Comparison of ENCODE assay signal across 10 cellular contexts in the genomic region with DNA sequence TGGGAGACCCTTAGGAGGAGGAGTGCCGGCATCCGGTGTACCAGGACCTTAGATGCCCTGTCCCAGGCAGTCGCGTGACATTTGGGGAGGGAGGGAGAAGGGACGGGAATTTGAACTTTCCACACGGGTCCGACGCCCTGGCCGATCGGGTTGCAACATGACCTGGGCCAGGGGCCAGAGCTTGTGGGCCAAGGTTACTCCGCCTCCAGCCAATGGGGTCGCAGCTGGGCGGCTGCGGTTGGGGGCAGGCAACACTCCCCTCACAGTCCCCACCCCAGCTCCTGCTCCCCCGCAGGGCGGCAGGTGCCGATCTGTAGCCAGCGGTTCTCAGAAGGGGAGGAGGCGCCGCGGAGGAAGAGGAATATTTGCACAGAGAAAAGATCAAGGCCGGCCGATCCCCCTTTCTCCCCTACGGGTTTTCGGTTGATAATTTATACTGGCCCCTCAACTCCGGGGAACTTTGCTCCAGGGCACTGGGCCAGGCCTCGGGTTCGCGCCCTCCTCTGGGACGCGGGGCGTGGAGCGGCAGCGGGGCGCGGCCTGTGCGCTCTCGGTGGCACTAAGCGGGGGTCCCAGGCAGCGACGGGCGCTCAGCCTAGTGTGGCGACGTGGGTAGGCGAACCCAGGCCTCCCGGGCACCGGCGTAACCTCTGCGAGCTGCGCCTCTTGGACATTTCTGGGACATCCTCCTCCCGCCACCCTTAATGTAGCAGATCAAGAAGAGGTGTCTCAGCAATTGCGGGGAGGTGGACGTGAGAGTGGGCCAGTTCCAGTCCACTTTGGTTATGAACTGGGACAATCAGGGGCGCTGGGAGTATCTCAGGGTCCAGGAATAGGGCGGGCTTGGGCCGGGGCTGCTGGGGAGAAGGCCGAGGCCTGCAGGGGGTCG. TPM values are rescaled to one million over a fixed set of nuclear protein-coding genes. Genes with fewer than 3 reads are reported as not detected.
DNase-seq lines count a peak whose midpoint lies in the region; ATAC-seq and TF ChIP-seq lines count a peak whose summit lies in the region.
"Had no signal": no experiment of that assay in that cellular context is flagged by ENCODE, and none has a peak within 500 bp of the region (broad histone marks: within the 10 kb centered on the region; RNA-seq: fewer than 3 reads in every experiment).

No MANE protein-coding gene starts in this region.

- no peak overlapping the region for H3K27ac Mint-ChIP-seq in effector memory CD8-positive, alpha-beta T cell

- peaks cover 49 to 97% of the 10 kb centered on the region in 2 donors for H3K27me3 Mint-ChIP-seq in effector memory CD8-positive, alpha-beta T cell

- H3K4me1 ChIP-seq in mucosa of descending colon (ENCODE audit: low read depth): peaks cover 14% of the 10 kb centered on the region

- H3K4me1 Mint-ChIP-seq in effector memory CD8-positive, alpha-beta T cell (ENCODE audit: low read depth in 2 of 2): peaks cover 6 to 8% of the 10 kb centered on the region in 2 donors

- DNase-seq in AG10803 (ENCODE audit: low read depth): peak; percentile 21
- DNase-seq in HuH-7.5 (ENCODE audit: low spot score): peak; percentile 83
- DNase-seq in effector memory CD8-positive, alpha-beta T cell: no peak
- DNase-seq in mucosa of descending colon: peak; percentile 33 to 67 (median 61)
- DNase-seq in NCI-H524 (lab: John Stamatoyannopoulos, UW): no peak
- DNase-seq in stimulated activated naive CD4-positive, alpha-beta T cell treated with Interleukin-2 at 50 U/mL for 16 hours (lab: John Stamatoyannopoulos, UW): no peak
- no peak for DNase-seq in stimulated activated CD4-positive, alpha-beta T cell treated with anti-CD3 and anti-CD28 coated beads, Interleukin-4, amount 100 ng/mL, for 4 hours
- DNase-seq: activated CD4-positive, alpha-beta T cell treated with anti-CD3 and anti-CD28 coated beads, Interleukin-2, amount 50 U/mL, for 1 hour had no signal

- no peak for ATAC-seq in effector memory CD8-positive, alpha-beta T cell (replicated peaks)
- ATAC-seq in mucosa of descending colon (peak; percentile 39), HG02884 (IDR thresholded peaks at IDR 0.05; ENCODE audit: unreplicated experiment) (no peak)

- peak overlapping the region; percentile 62 to 63 for H3K4me3 Mint-ChIP-seq in effector memory CD8-positive, alpha-beta T cell

- intact Hi-C loops in mucosa of descending colon (cut with DNase I, micrococcal nuclease): no loop called here

- no peaks in the 10 kb centered on the region for H3K9me3 ChIP-seq in mucosa of descending colon
- H3K9me3 ChIP-seq: tibial artery had no signal

- no peaks in the 10 kb centered on the region for H3K9me3 Mint-ChIP-seq in effector memory CD8-positive, alpha-beta T cell

- no peaks in the 10 kb centered on the region for H3K36me3 ChIP-seq in mucosa of descending colon (ENCODE audit: low read depth)
- H3K36me3 ChIP-seq: tibial artery had no signal

- peaks cover 4% of the 10 kb centered on the region for H3K36me3 Mint-ChIP-seq in effector memory CD8-positive, alpha-beta T cell (ENCODE audit: insufficient read depth)

- TF ChIP-seq CTCF in AG10803 (conservative IDR thresholded peaks at IDR 0.05; ENCODE audit: low read length): no peak
- TF ChIP-seq CTCF in mucosa of descending colon (IDR thresholded peaks at IDR 0.05): no peak

- H3K4me3 ChIP-seq in AG10803 (ENCODE audit: low read length): no peak overlapping the region
- H3K4me3 ChIP-seq in mucosa of descending colon: no peak overlapping the region

RNA-seq across cellular contexts. Expression of a gene that starts 1.2 kb away (rescaled TPM):
- total RNA-seq in mucosa of descending colon: 10 to 100 TPM; 13.3 to 18.0 (median 15.1) TPM

RNA-seq across cellular contexts. Expression of a gene that starts 44.5 kb away (rescaled TPM):
- 1 to 10 TPM in 1 of 3 donors, under 1 TPM in 1, not detected in 1; 0.48 to 3.3 TPM for total RNA-seq in mucosa of descending colon

RNA-seq across cellular contexts. Expression of a gene that starts 44.8 kb away (rescaled TPM):
- total RNA-seq in mucosa of descending colon: 10 to 100 TPM; 25.4 to 42.4 (median 31.1) TPM

Comparison
In these comparisons a context has a peak if more than half of its experiments do, and no peak if none do; other contexts are left out.
1. DNase-seq: peak in AG10803 (single experiment), HuH-7.5 (single experiment) and mucosa of descending colon (3 of 3); none in effector memory CD8-positive, alpha-beta T cell (0 of 3), NCI-H524 (0 of 2), stimulated activated naive CD4-positive, alpha-beta T cell treated with Interleukin-2 at 50 U/mL for 16 hours (single experiment) and stimulated activated CD4-positive, alpha-beta T cell treated with anti-CD3 and anti-CD28 coated beads, Interleukin-4, amount 100 ng/mL, for 4 hours (0 of 2).